8 cellular contexts compared by ENCODE assay signal in the genomic region with DNA sequence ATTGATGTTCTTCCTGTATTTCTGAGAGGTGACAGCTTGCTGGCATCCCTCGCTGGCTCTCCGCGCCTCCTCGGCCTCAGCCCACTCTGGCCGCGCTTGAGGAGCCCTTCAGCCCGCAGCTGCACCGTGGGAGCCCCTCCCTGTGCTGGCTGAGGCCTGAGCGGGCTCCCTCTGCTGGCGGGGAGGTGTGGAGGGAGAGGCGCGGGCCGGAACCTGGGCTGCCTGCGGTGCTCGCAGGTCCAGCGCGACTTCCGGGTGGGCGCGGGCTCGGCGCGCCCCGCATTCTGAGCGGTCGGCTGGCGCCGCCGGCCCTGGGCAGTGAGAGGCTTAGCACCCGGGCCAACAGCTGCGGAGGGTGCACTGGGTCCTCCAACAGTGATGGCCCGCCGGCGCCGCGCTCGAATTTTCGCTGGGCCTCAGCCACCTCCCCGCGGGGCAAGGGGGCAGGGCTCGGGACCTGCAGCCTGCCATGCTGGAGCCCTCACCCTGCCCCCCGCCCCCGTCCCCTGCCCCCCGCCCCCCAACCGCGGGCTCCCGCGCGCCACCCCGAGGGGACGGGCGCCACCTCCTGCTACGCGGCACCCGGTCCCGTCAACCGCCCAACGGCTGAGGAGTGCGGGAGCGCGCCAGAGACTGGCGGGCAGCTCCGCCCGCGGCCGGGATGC.
DNase-seq lines count a peak whose midpoint lies in the region; ATAC-seq and TF ChIP-seq lines count a peak whose summit lies in the region.
"Not testable (repeated sequence)": the region's sequence is repeated elsewhere in the genome, so short reads cannot be mapped to it uniquely, and the experiment has no call there.

No MANE protein-coding gene starts in this region.

- H3K27me3 ChIP-seq in Caco-2 (replicated peaks; ENCODE audit: control insufficient read depth, insufficient read depth, low read length); HUES6 (ENCODE audit: control insufficient read depth, insufficient read depth, low read length); adipocyte (replicated peaks; ENCODE audit: control insufficient read depth, insufficient read depth, low read length); hepatocyte; naive thymus-derived CD4-positive, alpha-beta T cell (ENCODE audit: control insufficient read depth in 2 of 2, insufficient read depth in 2 of 2, low read length in 2 of 2): not testable (repeated sequence)

- BruUV-seq in Caco-2 (replicated peaks; lab: Mats Ljungman, UMichigan), result not testable (repeated sequence)

- not testable (repeated sequence) for H3K4me1 ChIP-seq in Caco-2; HUES6 (ENCODE audit: control insufficient read depth, insufficient read depth, low read length); adipocyte (ENCODE audit: control insufficient read depth, insufficient read depth, low read length); hepatocyte (ENCODE audit: insufficient read depth); naive thymus-derived CD4-positive, alpha-beta T cell (ENCODE audit: control insufficient read depth in 2 of 2, insufficient read depth in 2 of 2, low read length in 2 of 2)

- peak; percentile 82 for ATAC-seq in SK-N-SH treated with all-trans-retinoic acid at 6 μM for 48 hours
- peak; percentile 52 for ATAC-seq in naive thymus-derived CD4-positive, alpha-beta T cell

- not testable (repeated sequence) for H3K27ac Mint-ChIP-seq in Caco-2 (ENCODE audit: unreplicated experiment); naive thymus-derived CD4-positive, alpha-beta T cell

- not testable (repeated sequence) for H3K9ac ChIP-seq in HUES6 (ENCODE audit: low read length); adipocyte (ENCODE audit: low read length)

- H3K4me1 Mint-ChIP-seq in Caco-2 (ENCODE audit: low read depth, unreplicated experiment); naive thymus-derived CD4-positive, alpha-beta T cell: not testable (repeated sequence)

- POLR2A ChIA-PET in Caco-2 (lab: Charles Lee); naive thymus-derived CD4-positive, alpha-beta T cell (lab: Charles Lee): not testable (repeated sequence)

- not testable (repeated sequence) for H3K9me3 ChIP-seq in Caco-2; HUES6 (ENCODE audit: control insufficient read depth, insufficient read depth, low read depth, low read length); adipocyte (ENCODE audit: control insufficient read depth, low read length); hepatocyte (ENCODE audit: low read depth); naive thymus-derived CD4-positive, alpha-beta T cell (ENCODE audit: control insufficient read depth in 2 of 3, low read length in 3 of 3)

- H3K36me3 ChIP-seq in Caco-2 (ENCODE audit: control insufficient read depth, insufficient read depth, low read length); HUES6 (ENCODE audit: control insufficient read depth, insufficient read depth, low read length); adipocyte (ENCODE audit: control insufficient read depth, insufficient read depth, low read length, severe bottlenecking); hepatocyte (replicated peaks; ENCODE audit: insufficient read depth, low read depth); naive thymus-derived CD4-positive, alpha-beta T cell (ENCODE audit: control insufficient read depth in 2 of 3, insufficient read depth in 3 of 3, low read length in 3 of 3): not testable (repeated sequence)

- H3K27me3 Mint-ChIP-seq in Caco-2 (ENCODE audit: insufficient read depth, unreplicated experiment); naive thymus-derived CD4-positive, alpha-beta T cell: not testable (repeated sequence)

- H3K4me3 Mint-ChIP-seq in Caco-2 (ENCODE audit: unreplicated experiment), result peak overlapping the region; percentile 57
- peak overlapping the region in 3 of 10 donors; percentile 63 to 73 (median 69) for H3K4me3 Mint-ChIP-seq in naive thymus-derived CD4-positive, alpha-beta T cell

- H3K36me3 Mint-ChIP-seq in Caco-2 (ENCODE audit: insufficient read depth, unreplicated experiment); naive thymus-derived CD4-positive, alpha-beta T cell: not testable (repeated sequence)

- WGBS in hepatocyte (ENCODE audit: low lambda C conversion rate, missing lambda C conversion rate), result 38% methylated on average over 21 of the region's 66 CpGs

- H3K9me3 Mint-ChIP-seq in Caco-2 (ENCODE audit: unreplicated experiment); naive thymus-derived CD4-positive, alpha-beta T cell: not testable (repeated sequence)

- not testable (repeated sequence) for H3K79me2 ChIP-seq in hepatocyte

- not testable (repeated sequence) for H3K27ac ChIP-seq in HUES6 (ENCODE audit: low read depth, low read length); naive thymus-derived CD4-positive, alpha-beta T cell (ENCODE audit: low read depth, low read length)
- peak overlapping the region; percentile 72 for H3K27ac ChIP-seq in hepatocyte
- peak overlapping the region in 3 of 21 experiments; percentile 46 to 56 (median 56) for H3K27ac ChIP-seq in skin epidermis

- H3K4me3 ChIP-seq in Caco-2 (ENCODE audit: low read depth, low read length) (peak overlapping the region; percentile 33), HUES6 (ENCODE audit: low read depth, low read length) (peak overlapping the region; percentile 54), skin epidermis (peak overlapping the region in 5 of 7 experiments; percentile 11 to 37 (median 25))
- not testable (repeated sequence) for H3K4me3 ChIP-seq in adipocyte (ENCODE audit: low read length); hepatocyte; naive thymus-derived CD4-positive, alpha-beta T cell (ENCODE audit: low read length)

- peak; percentile 3 to 31 for DNase-seq in Caco-2
- peak; percentile 53 for DNase-seq in adipocyte (ENCODE audit: low read depth)
- DNase-seq in erythroblast (lab: John Stamatoyannopoulos, UW), result peak; percentile 32 to 37
- DNase-seq in hepatocyte (ENCODE audit: low spot score), result peak; percentile 24
- peak in 2 of 9 donors; percentile 5 to 9 for DNase-seq in naive thymus-derived CD4-positive, alpha-beta T cell

- TF ChIP-seq POLR2A in erythroblast (IDR thresholded peaks at IDR 0.05; ENCODE audit: low read length), result not testable (repeated sequence)

- CTCF ChIA-PET in Caco-2 (lab: Charles Lee); naive thymus-derived CD4-positive, alpha-beta T cell (lab: Charles Lee): not testable (repeated sequence)

- H4K20me1 ChIP-seq in hepatocyte (ENCODE audit: insufficient read depth, poor library complexity, severe bottlenecking), result not testable (repeated sequence)

- not testable (repeated sequence) for H3K9me2 ChIP-seq in hepatocyte (replicated peaks; ENCODE audit: insufficient read depth)

- intact Hi-C loops in Caco-2 (cut with micrococcal nuclease; ENCODE audit: unreplicated experiment); naive thymus-derived CD4-positive, alpha-beta T cell (cut with micrococcal nuclease): not testable (repeated sequence)

- TF ChIP-seq CTCF in Caco-2 (IDR thresholded peaks at IDR 0.05; ENCODE audit: insufficient read depth in 1 of 2, low read depth in 1 of 2, low read length in 1 of 2, severe bottlenecking in 1 of 2, unreplicated experiment in 1 of 2), result not testable (repeated sequence)
- TF ChIP-seq CTCF in hepatocyte (IDR thresholded peaks at IDR 0.05; ENCODE audit: poor library complexity), result peak; percentile 38

- peak overlapping the region; percentile 59 for H3K4me2 ChIP-seq in hepatocyte

- H2AFZ ChIP-seq in hepatocyte, result not testable (repeated sequence)
